ENCODE assay signal across 19 cellular contexts in genomic region chr15:95563634-95564033, GRCh38.
"Had no signal": no experiment of that assay in that cellular context is flagged by ENCODE, and none has a peak within 500 bp of the region (broad histone marks: within the 10 kb centered on the region; RNA-seq: fewer than 3 reads in every experiment).

No MANE protein-coding gene starts in this region.

- H2AFZ ChIP-seq: hepatocyte had no signal

- DNase-seq: effector memory CD8-positive, alpha-beta T cell; esophagus squamous epithelium; foreskin fibroblast; head of caudate nucleus; kidney glomerular epithelial cell; natural killer cell; ovary; right cardiac atrium; small intestine; stimulated activated CD4-positive, alpha-beta T cell treated with anti-CD3 and anti-CD28 coated beads, Interleukin-12 subunit alpha, Interleukin-12 subunit beta, amount 100 ng/mL, for 4 hours; stimulated activated CD4-positive, alpha-beta T cell treated with anti-CD3 and anti-CD28 coated beads, Interleukin-2, amount 100 ng/mL, for 48 hours; stimulated activated naive CD4-positive, alpha-beta T cell treated with Interleukin-2 at 50 U/mL for 16 hours; upper lobe of left lung; uterus had no signal

- ATAC-seq: effector memory CD8-positive, alpha-beta T cell; natural killer cell; right cardiac atrium had no signal

- FAIRE-seq: colon, small intestine had no signal

- H3K36me3 ChIP-seq: esophagus squamous epithelium, ovary, upper lobe of left lung, uterus had no signal

- H3K9me3 ChIP-seq: esophagus squamous epithelium, ovary, upper lobe of left lung, uterus had no signal

- H3K4me1 ChIP-seq: esophagus squamous epithelium, upper lobe of left lung, uterus had no signal

- H3K36me3 Mint-ChIP-seq: mesothelial cell of epicardium, natural killer cell had no signal

- H3K4me3 ChIP-seq: esophagus squamous epithelium, hepatocyte, ovary, upper lobe of left lung, uterus had no signal

- H3K27me3 ChIP-seq: esophagus squamous epithelium, hepatocyte, ovary, upper lobe of left lung, uterus had no signal

- H3K4me3 Mint-ChIP-seq: dendritic cell treated with granulocyte-macrophage colony-stimulating factor and Interleukin-4, amounts not matched to agents 40 ng/mL and 50 ng/mL, for 4 days; effector memory CD8-positive, alpha-beta T cell; mesothelial cell of epicardium; natural killer cell; neural crest cell had no signal

- H3K27ac ChIP-seq: esophagus squamous epithelium, hepatocyte, ovary, upper lobe of left lung, uterus had no signal

- H3K9me3 Mint-ChIP-seq: dendritic cell treated with granulocyte-macrophage colony-stimulating factor and Interleukin-4, amounts not matched to agents 40 ng/mL and 50 ng/mL, for 4 days; natural killer cell; neural crest cell had no signal

- H3K27me3 Mint-ChIP-seq: dendritic cell treated with granulocyte-macrophage colony-stimulating factor and Interleukin-4, amounts not matched to agents 40 ng/mL and 50 ng/mL, for 4 days had no signal

- H3K79me2 ChIP-seq: hepatocyte had no signal

- H3K27ac Mint-ChIP-seq: dendritic cell treated with granulocyte-macrophage colony-stimulating factor and Interleukin-4, amounts not matched to agents 40 ng/mL and 50 ng/mL, for 4 days; effector memory CD8-positive, alpha-beta T cell; mesothelial cell of epicardium; natural killer cell had no signal

- H3K4me2 ChIP-seq: hepatocyte had no signal
